Comparison of ENCODE assay signal across 11 cellular contexts in the genomic region with DNA sequence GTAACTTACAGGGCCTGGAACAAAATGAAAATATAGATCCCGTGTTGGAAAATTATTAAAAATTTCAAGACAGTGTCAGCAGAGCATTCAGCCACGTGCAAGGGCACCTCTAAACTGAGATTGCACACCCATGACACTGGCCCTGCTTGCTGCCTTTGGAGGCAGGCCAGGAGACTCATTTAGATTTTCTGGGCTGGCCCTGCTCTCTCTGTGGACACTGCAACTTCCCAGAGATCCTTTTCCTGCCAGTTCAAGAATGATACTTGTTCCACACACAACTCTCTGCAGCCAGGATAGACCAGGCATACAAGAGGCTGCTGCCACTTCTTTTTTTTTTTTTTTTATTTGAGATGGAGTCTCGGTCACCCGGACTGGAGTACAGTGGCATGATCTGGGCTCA. TPM values are rescaled to one million over a fixed set of nuclear protein-coding genes. Genes with fewer than 3 reads are reported as not detected.
DNase-seq lines count a peak whose midpoint lies in the region; ATAC-seq and TF ChIP-seq lines count a peak whose summit lies in the region.
"Had no signal": no experiment of that assay in that cellular context is flagged by ENCODE, and none has a peak within 500 bp of the region (broad histone marks: within the 10 kb centered on the region; RNA-seq: fewer than 3 reads in every experiment).

No MANE protein-coding gene starts in this region.

- H3K4me3 ChIP-seq in left ventricle myocardium inferior (no peak overlapping the region), H7 (ENCODE audit: insufficient read depth, low read depth, low read length) (no peak overlapping the region)
- H3K4me3 ChIP-seq in effector memory CD4-positive, alpha-beta T cell (ENCODE audit: insufficient read depth, low read depth, low read length, poor library complexity, severe bottlenecking), result no peak overlapping the region

- no peaks in the 10 kb centered on the region for H3K36me3 ChIP-seq in left ventricle myocardium inferior
- no peaks in the 10 kb centered on the region for H3K36me3 ChIP-seq in H7 (replicated peaks; ENCODE audit: control insufficient read depth, insufficient read depth, low read length)
- H3K36me3 ChIP-seq in effector memory CD4-positive, alpha-beta T cell (ENCODE audit: control insufficient read depth, insufficient read depth, low read length), result no peaks in the 10 kb centered on the region

- no peak for TF ChIP-seq CTCF in left ventricle myocardium inferior (IDR thresholded peaks at IDR 0.05; ENCODE audit: borderline replicate concordance)

- ATAC-seq in SK-N-SH treated with all-trans-retinoic acid at 6 μM for 48 hours, result peak; percentile 71
- ATAC-seq in sciatic nerve, result peak; percentile 85

- peaks cover 11% of the 10 kb centered on the region for H3K4me1 ChIP-seq in left ventricle myocardium inferior
- H3K4me1 ChIP-seq in effector memory CD4-positive, alpha-beta T cell (ENCODE audit: control insufficient read depth, insufficient read depth, low read length, poor library complexity, severe bottlenecking), result peaks cover 22% of the 10 kb centered on the region

- H3K27ac ChIP-seq in left ventricle myocardium inferior (replicated peaks), result peak overlapping the region; percentile 55
- no peak overlapping the region for H3K27ac ChIP-seq in effector memory CD4-positive, alpha-beta T cell (ENCODE audit: insufficient read depth, low read length, poor library complexity, severe bottlenecking)
- H3K27ac ChIP-seq: KMS-11 had no signal

- no peaks in the 10 kb centered on the region for H3K9me3 ChIP-seq in left ventricle myocardium inferior (replicated peaks)
- no peaks in the 10 kb centered on the region for H3K9me3 ChIP-seq in effector memory CD4-positive, alpha-beta T cell (ENCODE audit: control insufficient read depth, low read length)

- intact Hi-C loops in left ventricle myocardium inferior (cut with micrococcal nuclease), result no loop called here
- intact Hi-C loops in sciatic nerve (cut with DNase I), result no loop called here

- DNase-seq in EH (ENCODE audit: low read depth) (peak; percentile 77), left ventricle myocardium inferior (peak; percentile 40), sciatic nerve (ENCODE audit: low spot score) (peak; percentile 64), H7 (no peak), HuH-7 (ENCODE audit: low spot score) (no peak), DMS 273 treated with DMSO at 0.1 percent for 48 hours (lab: John Stamatoyannopoulos, UW) (no peak)
- DNase-seq in effector memory CD4-positive, alpha-beta T cell, result no peak
- DNase-seq: activated naive CD8-positive, alpha-beta T cell treated with anti-CD3 and anti-CD28 coated beads, Interleukin-2, amount 10 ng/mL, durations not matched to agents 7 days and 5 days; retina had no signal

- H3K27me3 ChIP-seq in left ventricle myocardium inferior (ENCODE audit: low read depth) (no peaks in the 10 kb centered on the region), H7 (ENCODE audit: control insufficient read depth, insufficient read depth, low read length) (no peaks in the 10 kb centered on the region)
- H3K27me3 ChIP-seq in effector memory CD4-positive, alpha-beta T cell (replicated peaks; ENCODE audit: control insufficient read depth, insufficient read depth, low read length, poor library complexity, severe bottlenecking), result no peaks in the 10 kb centered on the region

TF ChIP-seq in SK-N-SH treated with all-trans-retinoic acid at 6 μM for 48 hours, 23 proteins besides CTCF, POLR2A, EP300 and RAD21:
- TF ChIP-seq ESRRG (CRISPR knock-in tag; IDR thresholded peaks at IDR 0.05) (no peak), ISL1 (CRISPR knock-in tag; IDR thresholded peaks at IDR 0.05) (peak; percentile 42)

RNA-seq across cellular contexts. Expression of a gene that starts 56.7 kb away (rescaled TPM):
- 6.8 TPM for total RNA-seq in left ventricle myocardium inferior
- total RNA-seq in sciatic nerve, result 35.1 TPM
- total RNA-seq in H7 (2014; rRNA removed; shearing (Covaris generic)), result 10.0 and 12.0 TPM in 2 replicates

Comparison
In these comparisons a context has a peak if more than half of its experiments do, and no peak if none do; other contexts are left out.
1. DNase-seq: peak in EH (single experiment), left ventricle myocardium inferior (single experiment) and sciatic nerve (single experiment); none in H7 (single experiment), HuH-7 (single experiment), effector memory CD4-positive, alpha-beta T cell (0 of 3) and DMS 273 treated with DMSO at 0.1 percent for 48 hours (single experiment).